29 cellular contexts compared by ENCODE assay signal in the genomic region with DNA sequence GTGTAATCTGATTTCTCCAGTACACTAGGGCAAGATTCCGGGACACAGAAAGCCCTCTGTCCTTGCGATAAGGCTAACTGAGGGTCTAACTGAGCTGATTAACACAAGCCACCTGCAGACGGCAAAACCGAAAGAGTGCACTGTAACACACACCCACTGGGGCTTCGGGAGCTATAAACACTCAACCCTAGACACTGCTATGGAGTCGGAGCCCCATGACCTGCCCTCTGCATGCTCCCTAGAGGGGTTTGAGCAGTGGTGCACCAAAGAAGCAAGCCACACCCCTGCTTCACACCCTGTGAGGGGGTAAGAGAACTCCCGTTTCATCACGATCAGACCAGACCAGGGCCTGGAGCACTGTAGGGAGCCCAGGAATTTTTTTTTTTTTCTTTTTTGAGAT.
"Had no signal": no experiment of that assay in that cellular context is flagged by ENCODE, and none has a peak within 500 bp of the region (broad histone marks: within the 10 kb centered on the region; RNA-seq: fewer than 3 reads in every experiment).

No MANE protein-coding gene starts in this region.

- H3K27ac ChIP-seq: brain microvascular endothelial cell, esophagus squamous epithelium, gastroesophageal sphincter, WERI-Rb-1 had no signal

- DNase-seq: activated B cell treated with CpG ODN at 0.5 μM for 24 hours; activated CD4-positive, alpha-beta T cell treated with anti-CD3 and anti-CD28 coated beads for 48 hours; activated CD4-positive, alpha-beta T cell treated with anti-CD3 and anti-CD28 coated beads, Interleukin-2, amount 50 U/mL, for 1 hour; activated CD4-positive, alpha-beta T cell treated with anti-CD3 and anti-CD28 coated beads, Interleukin-2, amount 50 U/mL, for 48 hours; activated CD8-positive, alpha-beta memory T cell treated with anti-CD3 and anti-CD28 coated beads for 24 hours; activated CD8-positive, alpha-beta T cell treated with anti-CD3 and anti-CD28 coated beads for 36 hours; activated effector memory CD4-positive, alpha-beta T cell treated with Interleukin-2 at 50 U/mL for 16 hours; activated gamma-delta T cell treated with Interleukin-2 at 50 U/mL for 16 hours; activated naive CD4-positive, alpha-beta T cell treated with anti-CD3 and anti-CD28 coated beads, Interleukin-2, amount 50 U/mL, for 16 hours; activated naive CD4-positive, alpha-beta T cell treated with Interleukin-2 at 50 U/mL for 16 hours; activated T-cell treated with anti-CD3 and anti-CD28 coated beads, Interleukin-2, amount 50 U/mL, for 4 hours; amniotic stem cell; anterior cingulate cortex; brain microvascular endothelial cell; cortex of kidney; dermis blood vessel endothelial cell; effector CD4-positive, alpha-beta T cell; effector memory CD8-positive, alpha-beta T cell; erythroblast; esophagus squamous epithelium; foreskin melanocyte; head of caudate nucleus; T-helper 1 cell; T-helper 17 cell; T1000; WERI-Rb-1 had no signal

- H3K27me3 ChIP-seq: brain microvascular endothelial cell had no signal

- ATAC-seq: activated CD4-positive, CD25-positive, alpha-beta regulatory T cell treated with anti-CD3 and anti-CD28 coated beads, Interleukin-2, amount 50 U/mL, for 24 hours; activated CD8-positive, alpha-beta T cell treated with anti-CD3 and anti-CD28 coated beads for 36 hours; activated T-cell treated with anti-CD3 and anti-CD28 coated beads, Interleukin-2, amount 50 U/mL, for 4 hours; activated T-helper 17 cell treated with anti-CD3 and anti-CD28 coated beads, Interleukin-2, amount 50 U/mL, for 72 hours; effector memory CD8-positive, alpha-beta T cell; gastroesophageal sphincter; T-helper 17 cell had no signal

- H3K4me3 ChIP-seq: esophagus squamous epithelium, gastroesophageal sphincter had no signal

- H3K9me3 ChIP-seq: esophagus squamous epithelium had no signal

- H3K4me1 ChIP-seq: esophagus squamous epithelium, gastroesophageal sphincter had no signal

- H3K36me3 ChIP-seq: brain microvascular endothelial cell, esophagus squamous epithelium, gastroesophageal sphincter, WERI-Rb-1 had no signal
